In the genomic region with DNA sequence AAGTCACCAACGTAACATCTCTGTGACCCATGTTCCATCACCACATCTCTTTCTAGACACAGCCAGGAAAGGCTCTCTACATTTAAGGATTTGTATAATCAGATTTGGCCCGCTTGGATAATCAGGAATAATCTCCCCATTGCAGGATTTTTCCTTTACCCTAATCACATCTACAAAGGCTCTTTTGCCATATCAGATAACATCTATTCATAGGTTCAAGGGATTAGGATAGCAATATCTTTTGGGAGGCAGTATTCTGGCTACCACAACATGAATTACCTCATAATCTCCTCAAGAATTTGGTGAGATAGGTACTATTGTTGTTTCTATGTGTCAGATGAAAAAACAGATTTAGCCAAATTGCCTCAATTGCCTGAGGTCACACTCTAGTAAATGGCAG, we compare ENCODE assay signal across 4 cellular contexts.
"Had no signal": no experiment of that assay in that cellular context is flagged by ENCODE, and none has a peak within 500 bp of the region (broad histone marks: within the 10 kb centered on the region; RNA-seq: fewer than 3 reads in every experiment).

No MANE protein-coding gene starts in this region.

- H3K27ac ChIP-seq: HL-60 had no signal

- DNase-seq: IMR-90 had no signal

- H3K27ac Mint-ChIP-seq: IgD-negative memory B cell had no signal

- H3K4me3 Mint-ChIP-seq: IgD-negative memory B cell had no signal

- H3K4me3 ChIP-seq: K562 had no signal

- H3K9me3 Mint-ChIP-seq: IgD-negative memory B cell had no signal

- H3K4me1 Mint-ChIP-seq: IgD-negative memory B cell had no signal
